Comparison of ENCODE assay signal across 7 cellular contexts in genomic region chr19:15222738-15223648, GRCh38. TPM values are rescaled to one million over a fixed set of nuclear protein-coding genes. Genes with fewer than 3 reads are reported as not detected.
DNase-seq lines count a peak whose midpoint lies in the region; ATAC-seq lines count a peak whose summit lies in the region.

No MANE protein-coding gene starts in this region.

- peak; percentile 85 for ATAC-seq in GM18861 (IDR thresholded peaks at IDR 0.05; ENCODE audit: unreplicated experiment)
- ATAC-seq in HG03439 (IDR thresholded peaks at IDR 0.05; ENCODE audit: unreplicated experiment), result peak; percentile 80

- DNase-seq in NCI-H526 (lab: John Stamatoyannopoulos, UW) (peak; percentile 76 to 90), dermis blood vessel endothelial cell (peak; percentile 95), left kidney (ENCODE audit: low read depth, low spot score) (peak; percentile 99)
- peak; percentile 64 to 68 for DNase-seq in activated CD4-positive, alpha-beta T cell treated with anti-CD3 and anti-CD28 coated beads, Interleukin-2, amount 50 U/mL, for 4 hours
- DNase-seq in stimulated activated CD4-positive, alpha-beta T cell treated with anti-CD3 and anti-CD28 coated beads, Interleukin-1b, Interleukin-23, amount 100 ng/mL, for 48 hours, result peak; percentile 80

RNA-seq across cellular contexts. Expression of gene EPHX3, which starts 9.3 kb away (rescaled TPM):
- total RNA-seq in dermis blood vessel endothelial cell, result under 0.01 and 0.09 TPM in 2 replicates

RNA-seq across cellular contexts. Expression of gene NOTCH3, which starts 22.2 kb away (rescaled TPM):
- total RNA-seq in dermis blood vessel endothelial cell, result 0.84 and 2.0 TPM in 2 replicates

Comparison
In these comparisons a context has a peak if more than half of its experiments do, and no peak if none do; other contexts are left out.
1. Peak in every context shown above with its lines: DNase-seq and ATAC-seq.